9 cellular contexts compared by ENCODE assay signal in the genomic region with DNA sequence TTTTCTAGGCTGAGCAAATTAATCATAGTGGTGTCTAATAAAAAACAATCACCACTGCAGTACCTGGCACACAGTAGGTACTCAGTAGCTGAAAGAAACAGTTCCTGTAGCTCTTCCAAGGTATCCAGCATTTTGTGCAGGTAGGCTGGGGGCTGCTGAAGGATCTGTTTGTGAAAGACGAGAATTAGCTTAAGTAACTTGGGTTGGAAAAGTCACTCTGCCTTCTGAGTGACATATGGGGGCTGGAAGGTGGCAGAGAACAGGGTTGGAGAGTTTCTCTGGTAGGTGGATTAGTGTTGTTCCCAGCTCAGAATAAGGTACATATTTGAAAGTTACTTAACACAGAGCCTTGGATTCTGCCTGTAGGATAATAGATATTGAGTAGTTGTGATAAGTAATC.
DNase-seq lines count a peak whose midpoint lies in the region; ATAC-seq, FAIRE-seq and TF ChIP-seq lines count a peak whose summit lies in the region.
"Had no signal": no experiment of that assay in that cellular context is flagged by ENCODE, and none has a peak within 500 bp of the region (broad histone marks: within the 10 kb centered on the region; RNA-seq: fewer than 3 reads in every experiment).

No MANE protein-coding gene starts in this region.

- no peaks in the 10 kb centered on the region for H3K9me3 ChIP-seq in A549
- H3K9me3 ChIP-seq in neural progenitor cell (ENCODE audit: low read depth) = no peaks in the 10 kb centered on the region

- peaks cover 97% of the 10 kb centered on the region for H3K79me2 ChIP-seq in neural progenitor cell (ENCODE audit: low read depth)

- H3K36me3 Mint-ChIP-seq in chondrocyte (ENCODE audit: low read depth) (no peaks in the 10 kb centered on the region), neural progenitor cell (peaks cover 2% of the 10 kb centered on the region)

- H3K4me2 ChIP-seq in A549 = peak overlapping the region; percentile 79
- H3K4me2 ChIP-seq in neural progenitor cell = peak overlapping the region; percentile 69

- no peaks in the 10 kb centered on the region for H3K36me3 ChIP-seq in neural progenitor cell

- CTCF ChIA-PET in A549 (lab: Yijun Ruan, JAX) = interaction anchor here (0.6 to 2.1 kb wide), 2 partner anchors 10 to 371 kb away, joined by 3 to 5 read pairs; no protein-coding TSS in a partner anchor
- CTCF ChIA-PET in HEK293T (lab: Yijun Ruan, JAX) = interaction anchor here (0.7 kb wide), 1 partner anchor 42 kb away, joined by 5 read pairs; no protein-coding TSS in a partner anchor

- H3K27ac Mint-ChIP-seq in chondrocyte (ENCODE audit: unreplicated experiment) (peak overlapping the region; percentile 65), neural progenitor cell (peak overlapping the region; percentile 10)

- POLR2A ChIA-PET in A549 (lab: Yijun Ruan, JAX) (no interaction called here), HEK293T (lab: Yijun Ruan, JAX) (interaction anchor here (1.0 to 1.9 kb wide), 2 partner anchors 9 to 73 kb away, joined by 3 to 6 read pairs; a partner anchor contains a TSS)

- FAIRE-seq in A549 (lab: Jason Lieb, UNC) = no peak

- DNase-seq in A549 (ENCODE audit: low read depth in 1 of 2, low spot score in 1 of 2) (no peak), HEK293T (ENCODE audit: extremely low spot score) (no peak), chondrocyte (ENCODE audit: low spot score) (no peak), neural progenitor cell (ENCODE audit: low spot score) (no peak), HuH-7 (ENCODE audit: low spot score) (no peak)
- DNase-seq: activated naive CD4-positive, alpha-beta T cell had no signal

- H2AFZ ChIP-seq in neural progenitor cell (replicated peaks) = no peak overlapping the region

- TF ChIP-seq CTCF in A549 (IDR thresholded peaks at IDR 0.05) (no peak), chondrocyte (IDR thresholded peaks at IDR 0.05) (no peak), neural progenitor cell (IDR thresholded peaks at IDR 0.05) (no peak)

- H3K4me3 ChIP-seq in A549 = no peak overlapping the region
- peak overlapping the region; percentile 22 for H3K4me3 ChIP-seq in neural progenitor cell

- ATAC-seq in A549 = no peak
- no peak for ATAC-seq in HG02885 (IDR thresholded peaks at IDR 0.05; ENCODE audit: poor library complexity, unreplicated experiment)
- no peak for ATAC-seq in GM19397 (IDR thresholded peaks at IDR 0.05; ENCODE audit: unreplicated experiment)
- no peak for ATAC-seq in HG03460 (IDR thresholded peaks at IDR 0.05; ENCODE audit: unreplicated experiment)

- H3K4me1 ChIP-seq in A549 (peaks cover 84% of the 10 kb centered on the region), neural progenitor cell (peaks cover 61% of the 10 kb centered on the region)

- no peaks in the 10 kb centered on the region for H3K27me3 Mint-ChIP-seq in chondrocyte (ENCODE audit: low read depth)
- H3K27me3 Mint-ChIP-seq in neural progenitor cell (ENCODE audit: insufficient read depth, low read depth) = peaks cover 2% of the 10 kb centered on the region

- 76% methylated on average over 1 of the region's 1 CpG for WGBS in A549 (ENCODE audit: missing lambda C conversion rate)

- peaks cover 34% of the 10 kb centered on the region for H3F3A ChIP-seq in neural progenitor cell (ENCODE audit: low read depth)

- peaks cover 92% of the 10 kb centered on the region for H4K20me1 ChIP-seq in neural progenitor cell (ENCODE audit: low read depth)

- H3K4me1 Mint-ChIP-seq in chondrocyte (ENCODE audit: low read depth) = peaks cover 69% of the 10 kb centered on the region
- H3K4me1 Mint-ChIP-seq in neural progenitor cell = peaks cover 49% of the 10 kb centered on the region

- H3K4me3 Mint-ChIP-seq in chondrocyte (ENCODE audit: unreplicated experiment) (no peak overlapping the region), neural progenitor cell (no peak overlapping the region)

- no peaks in the 10 kb centered on the region for H3K27me3 ChIP-seq in neural progenitor cell

- TF ChIP-seq RAD21 in A549 (conservative IDR thresholded peaks at IDR 0.05 in 1 of 2, IDR thresholded peaks at IDR 0.05 in 1 of 2) = no peak

- H3K27ac ChIP-seq in A549 (peak overlapping the region; percentile 68 to 80), neural progenitor cell (peak overlapping the region; percentile 50)

- H3K9me3 Mint-ChIP-seq in chondrocyte (ENCODE audit: low read depth) = no peaks in the 10 kb centered on the region
- H3K9me3 Mint-ChIP-seq in neural progenitor cell = no peaks in the 10 kb centered on the region

- H3K9ac ChIP-seq in neural progenitor cell = no peak overlapping the region

- no peak for TF ChIP-seq EP300 in A549 (IDR thresholded peaks at IDR 0.05)

- no peak for TF ChIP-seq POLR2A in A549 (IDR thresholded peaks at IDR 0.05; ENCODE audit: low read length)

TF ChIP-seq in A549, 52 proteins besides CTCF, POLR2A, EP300 and RAD21 (continues in another document):
- TF ChIP-seq SREBF2 (IDR thresholded peaks at IDR 0.05) (no peak), RNF2 (IDR thresholded peaks at IDR 0.05; ENCODE audit: borderline replicate concordance, low read depth) (no peak), KDM1A (IDR thresholded peaks at IDR 0.05; ENCODE audit: low read depth) (no peak), FOSB (CRISPR knock-in tag; IDR thresholded peaks at IDR 0.05) (no peak), JUN (IDR thresholded peaks at IDR 0.05) (no peak), MAFK (IDR thresholded peaks at IDR 0.05; ENCODE audit: partially characterized antibody) (no peak), CHD2 (IDR thresholded peaks at IDR 0.05; ENCODE audit: low read length, partially characterized antibody) (no peak), ZFP36 (IDR thresholded peaks at IDR 0.05; ENCODE audit: borderline replicate concordance, partially characterized antibody) (no peak), ZNF302 (CRISPR knock-in tag; IDR thresholded peaks at IDR 0.05) (no peak)
- TF ChIP-seq, protein P1, sequence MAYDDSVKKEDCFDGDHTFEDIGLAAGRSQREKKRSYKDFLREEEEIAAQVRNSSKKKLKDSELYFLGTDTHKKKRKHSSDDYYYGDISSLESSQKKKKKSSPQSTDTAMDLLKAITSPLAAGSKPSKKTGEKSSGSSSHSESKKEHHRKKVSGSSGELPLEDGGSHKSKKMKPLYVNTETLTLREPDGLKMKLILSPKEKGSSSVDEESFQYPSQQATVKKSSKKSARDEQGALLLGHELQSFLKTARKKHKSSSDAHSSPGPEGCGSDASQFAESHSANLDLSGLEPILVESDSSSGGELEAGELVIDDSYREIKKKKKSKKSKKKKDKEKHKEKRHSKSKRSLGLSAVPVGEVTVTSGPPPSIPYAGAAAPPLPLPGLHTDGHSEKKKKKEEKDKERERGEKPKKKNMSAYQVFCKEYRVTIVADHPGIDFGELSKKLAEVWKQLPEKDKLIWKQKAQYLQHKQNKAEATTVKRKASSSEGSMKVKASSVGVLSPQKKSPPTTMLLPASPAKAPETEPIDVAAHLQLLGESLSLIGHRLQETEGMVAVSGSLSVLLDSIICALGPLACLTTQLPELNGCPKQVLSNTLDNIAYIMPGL (CRISPR knock-in tag; IDR thresholded peaks at IDR 0.05; ENCODE audit: borderline replicate concordance) = no peak
- TF ChIP-seq, protein P2, sequence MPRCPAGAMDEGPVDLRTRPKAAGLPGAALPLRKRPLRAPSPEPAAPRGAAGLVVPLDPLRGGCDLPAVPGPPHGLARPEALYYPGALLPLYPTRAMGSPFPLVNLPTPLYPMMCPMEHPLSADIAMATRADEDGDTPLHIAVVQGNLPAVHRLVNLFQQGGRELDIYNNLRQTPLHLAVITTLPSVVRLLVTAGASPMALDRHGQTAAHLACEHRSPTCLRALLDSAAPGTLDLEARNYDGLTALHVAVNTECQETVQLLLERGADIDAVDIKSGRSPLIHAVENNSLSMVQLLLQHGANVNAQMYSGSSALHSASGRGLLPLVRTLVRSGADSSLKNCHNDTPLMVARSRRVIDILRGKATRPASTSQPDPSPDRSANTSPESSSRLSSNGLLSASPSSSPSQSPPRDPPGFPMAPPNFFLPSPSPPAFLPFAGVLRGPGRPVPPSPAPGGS (IDR thresholded peaks at IDR 0.05) = no peak

TF ChIP-seq in HEK293T, 16 proteins besides CTCF, POLR2A, EP300 and RAD21:
- TF ChIP-seq FOXM1 (IDR thresholded peaks at IDR 0.05; ENCODE audit: borderline replicate concordance) = no peak
- TF ChIP-seq, protein P3, sequence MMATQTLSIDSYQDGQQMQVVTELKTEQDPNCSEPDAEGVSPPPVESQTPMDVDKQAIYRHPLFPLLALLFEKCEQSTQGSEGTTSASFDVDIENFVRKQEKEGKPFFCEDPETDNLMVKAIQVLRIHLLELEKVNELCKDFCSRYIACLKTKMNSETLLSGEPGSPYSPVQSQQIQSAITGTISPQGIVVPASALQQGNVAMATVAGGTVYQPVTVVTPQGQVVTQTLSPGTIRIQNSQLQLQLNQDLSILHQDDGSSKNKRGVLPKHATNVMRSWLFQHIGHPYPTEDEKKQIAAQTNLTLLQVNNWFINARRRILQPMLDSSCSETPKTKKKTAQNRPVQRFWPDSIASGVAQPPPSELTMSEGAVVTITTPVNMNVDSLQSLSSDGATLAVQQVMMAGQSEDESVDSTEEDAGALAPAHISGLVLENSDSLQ (IDR thresholded peaks at IDR 0.05) = 0 out of 2 replicates have a peak, but pooled peaks have one; percentile 11
- no peak for TF ChIP-seq ELF4 (IDR thresholded peaks at IDR 0.05)
- TF ChIP-seq SP1 (IDR thresholded peaks at IDR 0.05) = no peak
- no peak for TF ChIP-seq LEF1 (IDR thresholded peaks at IDR 0.05; ENCODE audit: borderline replicate concordance)
